8 cellular contexts compared by ENCODE assay signal in genomic region chr6:90295854-90296345, GRCh38. TPM values are rescaled to one million over a fixed set of nuclear protein-coding genes. Genes with fewer than 3 reads are reported as not detected.
DNase-seq lines count a peak whose midpoint lies in the region; ATAC-seq and TF ChIP-seq lines count a peak whose summit lies in the region.

No MANE protein-coding gene starts in this region.

- H3K4me3 ChIP-seq in dorsolateral prefrontal cortex, result peak overlapping the region; percentile 56 to 95 (median 78)
- peak overlapping the region; percentile 49 to 58 for H3K4me3 ChIP-seq in left lung

- no peaks in the 10 kb centered on the region for H3K9me3 ChIP-seq in left lung

- H3K4me1 ChIP-seq in left lung, result peaks cover 6 to 19% of the 10 kb centered on the region in 2 donors

- H3K27me3 ChIP-seq in dorsolateral prefrontal cortex (no peaks in the 10 kb centered on the region), left lung (peaks cover 23 to 79% of the 10 kb centered on the region in 2 donors)

- H3K36me3 ChIP-seq in left lung, result no peaks in the 10 kb centered on the region

- peak in 25 of 56 donors; percentile 6 to 51 (median 24) for TF ChIP-seq CTCF in dorsolateral prefrontal cortex (IDR thresholded peaks at IDR 0.05 in 54 of 56, conservative IDR thresholded peaks at IDR 0.05 in 2 of 56; ENCODE audit: low read depth in 1 of 56, partially characterized antibody in 56 of 56)
- no peak for TF ChIP-seq CTCF in left lung (IDR thresholded peaks at IDR 0.05)

- H3K27ac ChIP-seq in dorsolateral prefrontal cortex (peak overlapping the region in 57 of 59 donors; percentile 7 to 97 (median 94)), left lung (peak overlapping the region; percentile 54 to 84)

- ATAC-seq in HG02588 (IDR thresholded peaks at IDR 0.05; ENCODE audit: unreplicated experiment) (peak; percentile 41), left lung (peak; percentile 73)

- intact Hi-C loops in dorsolateral prefrontal cortex (cut with DNase I) (loop anchor here (1.0 to 10.0 kb wide), 13 partner anchors 78 to 355 kb away; no protein-coding TSS in a partner anchor), left lung (cut with DNase I) (loop anchor here in 1 of 2 donors (10.0 kb wide), 2 partner anchors 99 to 321 kb away; no protein-coding TSS in a partner anchor)

- DNase-seq in DMS79 (lab: John Stamatoyannopoulos, UW) (peak; percentile 33), NCI-H2227 treated with DMSO at 0.1 percent for 48 hours (lab: John Stamatoyannopoulos, UW) (peak; percentile 51), dorsolateral prefrontal cortex (peak; percentile 60 to 83 (median 71)), left lung (peak; percentile 70 to 82)
- peak; percentile 68 for DNase-seq in activated CD4-positive, alpha-beta T cell treated with anti-CD3 and anti-CD28 coated beads, Interleukin-2, amount 50 U/mL, for 1 hour
- peak; percentile 54 for DNase-seq in stimulated activated CD4-positive, alpha-beta T cell treated with anti-CD3 and anti-CD28 coated beads, Interleukin-2, amount 100 ng/mL, for 4 hours (ENCODE audit: low read depth)
- DNase-seq in NK-92 treated with Interleukin-12 subunit alpha and Interleukin-12 subunit beta, amount 100 ng/mL, for 24 hours (lab: John Stamatoyannopoulos, UW), result no peak

RNA-seq across cellular contexts. Expression of gene BACH2, which starts 0.7 kb away (rescaled TPM):
- total RNA-seq in dorsolateral prefrontal cortex (10 to 100 TPM in 116 of 120 experiments, 1 to 10 TPM in 4; 6.8 to 31.2 (median 16.9) TPM), left lung (1 to 10 TPM; 3.8 to 5.6 TPM)
